2 cellular contexts compared by ENCODE assay signal in the genomic region with DNA sequence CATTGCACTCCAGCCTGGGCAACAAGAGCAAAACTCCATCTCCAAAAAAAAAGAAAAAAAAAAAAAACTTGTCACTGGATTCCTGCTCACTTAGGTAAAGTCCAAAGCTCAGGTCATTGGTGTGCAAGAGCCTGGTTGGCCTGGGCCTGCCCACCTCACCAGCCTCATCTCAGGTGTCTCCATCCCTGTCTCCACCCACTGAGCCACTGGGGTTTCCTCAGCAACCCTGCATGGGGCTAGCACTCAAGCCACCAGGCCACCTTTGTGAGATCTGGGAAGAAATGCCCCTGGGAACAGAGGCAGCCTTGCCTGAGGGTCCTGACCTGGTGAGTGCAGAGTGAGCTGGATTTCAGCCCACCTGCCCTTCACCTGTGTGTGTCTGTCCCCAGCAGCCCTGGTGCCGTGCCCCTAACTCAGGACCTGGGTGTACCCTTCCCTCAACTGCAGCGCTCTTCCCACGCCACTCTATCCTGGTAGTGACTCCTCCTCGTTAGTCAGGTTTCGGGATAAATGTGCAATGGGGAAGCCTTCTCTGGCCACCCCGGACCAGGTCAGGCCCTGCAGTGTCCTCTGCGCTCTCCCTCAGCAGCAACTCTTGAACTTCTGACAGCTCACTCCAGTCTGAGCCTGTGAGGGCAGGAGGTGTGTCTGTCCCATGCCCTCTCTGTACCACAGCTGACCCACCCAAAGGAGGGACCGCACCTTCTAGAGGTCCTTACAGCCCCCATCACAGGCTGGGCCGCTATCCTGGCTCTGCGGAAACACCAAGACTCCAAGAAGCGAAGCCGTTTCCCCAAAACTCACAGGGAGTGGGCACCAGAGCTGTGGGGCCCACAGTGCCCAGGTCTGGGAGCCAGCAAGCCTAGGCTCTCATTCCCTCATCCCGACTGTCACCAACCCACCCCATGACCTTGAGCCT.
TF ChIP-seq lines count a peak whose summit lies in the region.

No MANE protein-coding gene starts in this region.

TF ChIP-seq in SK-N-SH, 30 proteins besides CTCF, POLR2A, EP300 and RAD21:
- TF ChIP-seq SMC3 (IDR thresholded peaks at IDR 0.05; ENCODE audit: low read depth, low read length) (no peak), RCOR1 (IDR thresholded peaks at IDR 0.05; ENCODE audit: low read length) (no peak), YY1 (IDR thresholded peaks at IDR 0.05; ENCODE audit: low read depth) (no peak), SIN3A (IDR thresholded peaks at IDR 0.05; ENCODE audit: borderline replicate concordance, low read depth, low read length) (no peak), RXRA (IDR thresholded peaks at IDR 0.05; ENCODE audit: borderline replicate concordance, low read depth) (no peak), NRF1 (IDR thresholded peaks at IDR 0.05; ENCODE audit: low read depth, low read length) (no peak), FOXM1 (IDR thresholded peaks at IDR 0.05; ENCODE audit: low read depth) (no peak), ELF1 (IDR thresholded peaks at IDR 0.05) (no peak), GABPA (IDR thresholded peaks at IDR 0.05; ENCODE audit: low read depth) (no peak), JUND (IDR thresholded peaks at IDR 0.05) (no peak)
- TF ChIP-seq, protein P1, sequence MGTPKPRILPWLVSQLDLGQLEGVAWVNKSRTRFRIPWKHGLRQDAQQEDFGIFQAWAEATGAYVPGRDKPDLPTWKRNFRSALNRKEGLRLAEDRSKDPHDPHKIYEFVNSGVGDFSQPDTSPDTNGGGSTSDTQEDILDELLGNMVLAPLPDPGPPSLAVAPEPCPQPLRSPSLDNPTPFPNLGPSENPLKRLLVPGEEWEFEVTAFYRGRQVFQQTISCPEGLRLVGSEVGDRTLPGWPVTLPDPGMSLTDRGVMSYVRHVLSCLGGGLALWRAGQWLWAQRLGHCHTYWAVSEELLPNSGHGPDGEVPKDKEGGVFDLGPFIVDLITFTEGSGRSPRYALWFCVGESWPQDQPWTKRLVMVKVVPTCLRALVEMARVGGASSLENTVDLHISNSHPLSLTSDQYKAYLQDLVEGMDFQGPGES (IDR thresholded peaks at IDR 0.05; ENCODE audit: low read depth, low read length), result no peak
TF ChIP-seq in SK-N-SH: peak in this region for 0.

TF ChIP-seq in SK-N-SH treated with all-trans-retinoic acid at 6 μM for 48 hours, 23 proteins besides CTCF, POLR2A, EP300 and RAD21:
- TF ChIP-seq TCF4 (CRISPR knock-in tag; IDR thresholded peaks at IDR 0.05; ENCODE audit: borderline replicate concordance) (no peak), SNAI2 (CRISPR knock-in tag; IDR thresholded peaks at IDR 0.05) (no peak), PPARA (CRISPR knock-in tag; IDR thresholded peaks at IDR 0.05; ENCODE audit: borderline replicate concordance) (no peak), ZNF8 (CRISPR knock-in tag; IDR thresholded peaks at IDR 0.05) (no peak)
TF ChIP-seq in SK-N-SH treated with all-trans-retinoic acid at 6 μM for 48 hours: peak in this region for 0.
